ENCODE assay signal across 10 cellular contexts in the genomic region with DNA sequence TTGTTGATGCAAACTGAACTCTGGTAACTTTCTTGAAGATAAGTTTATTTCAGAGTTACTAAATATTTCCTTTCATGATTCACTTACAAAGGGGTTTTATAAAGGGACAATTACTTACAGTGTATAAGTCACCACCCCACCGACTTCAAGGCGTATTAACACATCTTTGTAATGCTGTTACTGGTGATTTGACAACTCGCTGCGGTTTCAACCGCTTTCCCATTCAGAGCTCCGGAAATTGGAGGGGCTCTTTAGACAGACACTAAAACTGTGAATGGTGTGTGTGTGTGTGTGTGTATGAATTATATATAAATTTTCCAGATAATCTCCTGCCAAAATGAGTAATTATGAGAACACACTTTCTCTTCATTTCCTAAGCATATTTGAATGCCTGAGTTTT. TPM values are rescaled to one million over a fixed set of nuclear protein-coding genes. Genes with fewer than 3 reads are reported as not detected.
A peak's percentile ranks its signal among the peaks of the same experiment; 100 is the strongest.
DNase-seq lines count a peak whose midpoint lies in the region; ATAC-seq and TF ChIP-seq lines count a peak whose summit lies in the region.
"Had no signal": no experiment of that assay in that cellular context is flagged by ENCODE, and none has a peak within 500 bp of the region (broad histone marks: within the 10 kb centered on the region; RNA-seq: fewer than 3 reads in every experiment).

No MANE protein-coding gene starts in this region.

- no peaks in the 10 kb centered on the region for H3K4me1 ChIP-seq in prostate gland (replicated peaks)

- peaks cover 5% of the 10 kb centered on the region for H3K27me3 Mint-ChIP-seq in activated CD8-positive, alpha-beta T cell treated with anti-CD3 and anti-CD28 coated beads, Interleukin-2, amount 10 ng/mL, durations not matched to agents 7 days and 5 days (ENCODE audit: low read depth)
- H3K27me3 Mint-ChIP-seq in natural killer cell treated with Interleukin-12 subunit alpha and Interleukin-12 subunit beta and Interleukin-15 and Interleukin-18, amount 100 ng/mL, for 72 hours = peaks cover 7 to 23% of the 10 kb centered on the region in 2 donors

- H3K4me3 Mint-ChIP-seq in activated CD8-positive, alpha-beta T cell treated with anti-CD3 and anti-CD28 coated beads, Interleukin-2, amount 10 ng/mL, durations not matched to agents 7 days and 5 days = no peak overlapping the region
- H3K4me3 Mint-ChIP-seq in natural killer cell treated with Interleukin-12 subunit alpha and Interleukin-12 subunit beta and Interleukin-15 and Interleukin-18, amount 100 ng/mL, for 72 hours = peak overlapping the region; percentile 35

- peak; percentile 59 for DNase-seq in Daoy (ENCODE audit: low read depth)
- peak; percentile 49 for DNase-seq in KBM-7
- DNase-seq in activated CD8-positive, alpha-beta T cell treated with anti-CD3 and anti-CD28 coated beads, Interleukin-2, amount 10 ng/mL, durations not matched to agents 7 days and 5 days = peak; percentile 46
- no peak for DNase-seq in natural killer cell treated with Interleukin-12 subunit alpha and Interleukin-12 subunit beta and Interleukin-15 and Interleukin-18, amount 100 ng/mL, for 72 hours (ENCODE audit: low spot score)
- no peak for DNase-seq in prostate gland (ENCODE audit: low spot score)
- DNase-seq in central memory CD4-positive, alpha-beta T cell = no peak
- DNase-seq: DMS53, MM.1S had no signal

- 59% methylated on average over 6 of the region's 6 CpGs for WGBS in prostate gland

- H3K4me3 ChIP-seq in prostate gland = no peak overlapping the region

- no peaks in the 10 kb centered on the region for H3K27me3 ChIP-seq in prostate gland (replicated peaks; ENCODE audit: insufficient read depth)

- no peaks in the 10 kb centered on the region for H3K36me3 Mint-ChIP-seq in activated CD8-positive, alpha-beta T cell treated with anti-CD3 and anti-CD28 coated beads, Interleukin-2, amount 10 ng/mL, durations not matched to agents 7 days and 5 days (ENCODE audit: low read depth)
- no peaks in the 10 kb centered on the region for H3K36me3 Mint-ChIP-seq in natural killer cell treated with Interleukin-12 subunit alpha and Interleukin-12 subunit beta and Interleukin-15 and Interleukin-18, amount 100 ng/mL, for 72 hours

- no peaks in the 10 kb centered on the region for H3K36me3 ChIP-seq in prostate gland

- H3K9me3 ChIP-seq in prostate gland = no peaks in the 10 kb centered on the region

- H3K9me3 Mint-ChIP-seq in activated CD8-positive, alpha-beta T cell treated with anti-CD3 and anti-CD28 coated beads, Interleukin-2, amount 10 ng/mL, durations not matched to agents 7 days and 5 days (ENCODE audit: insufficient read depth) = no peaks in the 10 kb centered on the region
- H3K9me3 Mint-ChIP-seq in natural killer cell treated with Interleukin-12 subunit alpha and Interleukin-12 subunit beta and Interleukin-15 and Interleukin-18, amount 100 ng/mL, for 72 hours = no peaks in the 10 kb centered on the region

- no peak for TF ChIP-seq POLR2A in prostate gland (IDR thresholded peaks at IDR 0.05)

- POLR2A ChIA-PET in activated CD8-positive, alpha-beta T cell treated with anti-CD3 and anti-CD28 coated beads, Interleukin-2, amount 10 ng/mL, durations not matched to agents 7 days and 5 days (lab: Charles Lee) = no interaction called here

- no peak for TF ChIP-seq CTCF in prostate gland (IDR thresholded peaks at IDR 0.05)

- H3K27ac ChIP-seq in prostate gland = no peak overlapping the region

- CTCF ChIA-PET in activated CD8-positive, alpha-beta T cell treated with anti-CD3 and anti-CD28 coated beads, Interleukin-2, amount 10 ng/mL, durations not matched to agents 7 days and 5 days (lab: Charles Lee) = no interaction called here

- in situ Hi-C loops in KBM-7 (cut with MboI; ENCODE audit: low pct_unique_long_range_greater_than_20kb, low sequenced_read_pairs) = no loop called here

- H3K4me1 Mint-ChIP-seq in activated CD8-positive, alpha-beta T cell treated with anti-CD3 and anti-CD28 coated beads, Interleukin-2, amount 10 ng/mL, durations not matched to agents 7 days and 5 days (ENCODE audit: low read depth) = peaks cover 4% of the 10 kb centered on the region
- H3K4me1 Mint-ChIP-seq in natural killer cell treated with Interleukin-12 subunit alpha and Interleukin-12 subunit beta and Interleukin-15 and Interleukin-18, amount 100 ng/mL, for 72 hours (ENCODE audit: low read depth in 2 of 2) = peaks cover 3 to 4% of the 10 kb centered on the region in 2 donors

- peak; percentile 68 for ATAC-seq in activated CD8-positive, alpha-beta T cell treated with anti-CD3 and anti-CD28 coated beads, Interleukin-2, amount 10 ng/mL, durations not matched to agents 7 days and 5 days
- peak; percentile 76 to 92 for ATAC-seq in natural killer cell treated with Interleukin-12 subunit alpha and Interleukin-12 subunit beta and Interleukin-15 and Interleukin-18, amount 100 ng/mL, for 72 hours
- ATAC-seq in HG02763 (IDR thresholded peaks at IDR 0.05; ENCODE audit: unreplicated experiment) (no peak), HG02973 (IDR thresholded peaks at IDR 0.05; ENCODE audit: unreplicated experiment) (no peak)

- intact Hi-C loops in prostate gland (cut with DNase I) = no loop called here

- no peak overlapping the region for H3K27ac Mint-ChIP-seq in activated CD8-positive, alpha-beta T cell treated with anti-CD3 and anti-CD28 coated beads, Interleukin-2, amount 10 ng/mL, durations not matched to agents 7 days and 5 days
- H3K27ac Mint-ChIP-seq in natural killer cell treated with Interleukin-12 subunit alpha and Interleukin-12 subunit beta and Interleukin-15 and Interleukin-18, amount 100 ng/mL, for 72 hours = peak overlapping the region in 1 of 2 donors; percentile 51

RNA-seq across cellular contexts. Expression of a gene that starts 4.9 kb away (rescaled TPM):
- total RNA-seq in Daoy (2014; rRNA removed; shearing (Covaris generic)) = not detected in 2 replicates
- total RNA-seq in activated CD8-positive, alpha-beta T cell treated with anti-CD3 and anti-CD28 coated beads, Interleukin-2, amount 10 ng/mL, durations not matched to agents 7 days and 5 days = not detected
- not detected for total RNA-seq in natural killer cell treated with Interleukin-12 subunit alpha and Interleukin-12 subunit beta and Interleukin-15 and Interleukin-18, amount 100 ng/mL, for 72 hours
- not detected for total RNA-seq in prostate gland

RNA-seq across cellular contexts. Expression of a gene that starts 13.6 kb away (rescaled TPM):
- total RNA-seq in Daoy (2014; rRNA removed; shearing (Covaris generic)) = not detected in 2 replicates
- not detected for total RNA-seq in activated CD8-positive, alpha-beta T cell treated with anti-CD3 and anti-CD28 coated beads, Interleukin-2, amount 10 ng/mL, durations not matched to agents 7 days and 5 days
- not detected for total RNA-seq in natural killer cell treated with Interleukin-12 subunit alpha and Interleukin-12 subunit beta and Interleukin-15 and Interleukin-18, amount 100 ng/mL, for 72 hours
- not detected for total RNA-seq in prostate gland

RNA-seq across cellular contexts. Expression of a gene that starts 49.1 kb away (rescaled TPM):
- total RNA-seq in Daoy (2014; rRNA removed; shearing (Covaris generic)) = 100 and 113 TPM in 2 replicates
- 10 to 100 TPM; 64.5 to 68.3 TPM for total RNA-seq in activated CD8-positive, alpha-beta T cell treated with anti-CD3 and anti-CD28 coated beads, Interleukin-2, amount 10 ng/mL, durations not matched to agents 7 days and 5 days
- total RNA-seq in natural killer cell treated with Interleukin-12 subunit alpha and Interleukin-12 subunit beta and Interleukin-15 and Interleukin-18, amount 100 ng/mL, for 72 hours = 10 to 100 TPM; 51.4 to 73.1 TPM
- 100 to 1,000 TPM in 1 of 2 donors, 10 to 100 TPM in 1; 94.7 to 180 TPM for total RNA-seq in prostate gland

Comparison
In these comparisons a context has a peak if more than half of its experiments do, and no peak if none do; other contexts are left out.
1. DNase-seq: peak in Daoy (single experiment), KBM-7 (single experiment) and activated CD8-positive, alpha-beta T cell treated with anti-CD3 and anti-CD28 coated beads, Interleukin-2, amount 10 ng/mL, durations not matched to agents 7 days and 5 days (single experiment); none in natural killer cell treated with Interleukin-12 subunit alpha and Interleukin-12 subunit beta and Interleukin-15 and Interleukin-18, amount 100 ng/mL, for 72 hours (single experiment), prostate gland (single experiment) and central memory CD4-positive, alpha-beta T cell (single experiment).
2. ATAC-seq: peak in activated CD8-positive, alpha-beta T cell treated with anti-CD3 and anti-CD28 coated beads, Interleukin-2, amount 10 ng/mL, durations not matched to agents 7 days and 5 days (single experiment) and natural killer cell treated with Interleukin-12 subunit alpha and Interleukin-12 subunit beta and Interleukin-15 and Interleukin-18, amount 100 ng/mL, for 72 hours (2 of 2); none in HG02763 (single experiment) and HG02973 (single experiment).